8 cellular contexts compared by ENCODE assay signal in the genomic region with DNA sequence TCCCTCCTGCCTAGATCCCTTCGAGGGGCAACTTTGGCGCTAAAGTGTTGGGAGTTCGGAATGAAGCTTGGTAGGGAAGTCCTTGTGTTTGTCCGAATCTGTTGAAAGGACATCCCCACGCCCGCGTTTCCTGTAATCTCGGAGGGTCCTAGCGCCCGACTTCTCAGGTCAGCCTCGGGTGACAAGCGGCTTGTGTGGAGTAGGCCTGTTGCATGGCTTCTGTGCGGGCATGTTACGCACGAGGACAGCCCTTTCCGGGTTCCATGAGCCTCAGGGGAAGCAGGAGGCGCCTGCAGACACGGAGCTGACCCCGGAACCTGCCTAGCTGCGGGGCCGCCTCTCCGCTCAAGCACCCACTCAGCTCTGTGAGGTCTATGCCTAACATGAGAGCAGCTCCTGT. TPM values are rescaled to one million over a fixed set of nuclear protein-coding genes. Genes with fewer than 3 reads are reported as not detected.
DNase-seq lines count a peak whose midpoint lies in the region; ATAC-seq and TF ChIP-seq lines count a peak whose summit lies in the region.

No MANE protein-coding gene starts in this region.

- peaks cover 9% of the 10 kb centered on the region for H3K23me2 ChIP-seq in H9 (ENCODE audit: insufficient read length, low read depth, low read length, poor library complexity, severe bottlenecking)

- no peak overlapping the region for H2BK20ac ChIP-seq in H9 (ENCODE audit: low read depth, low read length, poor library complexity, severe bottlenecking)

- H2BK5ac ChIP-seq in H9 (ENCODE audit: insufficient read length, low read length) = no peak overlapping the region

- ATAC-seq in HG03095 (IDR thresholded peaks at IDR 0.05; ENCODE audit: unreplicated experiment) (no peak), HG02642 (IDR thresholded peaks at IDR 0.05; ENCODE audit: poor library complexity, unreplicated experiment) (no peak), left lobe of liver (no peak)

- no peak overlapping the region for H3K27ac ChIP-seq in H9 (ENCODE audit: insufficient read length, low read depth, low read length)
- peak overlapping the region; percentile 98 for H3K27ac ChIP-seq in hepatocyte
- H3K27ac ChIP-seq in spleen = peak overlapping the region; percentile 85 to 95 (median 90)

- H3K79me2 ChIP-seq in H9 (ENCODE audit: insufficient read depth, low read length) (no peaks in the 10 kb centered on the region), hepatocyte (peaks cover 72% of the 10 kb centered on the region)

- no peak overlapping the region for H3K9ac ChIP-seq in H9 (ENCODE audit: extremely low read depth, insufficient read length, low read length)

- H3K27ac Mint-ChIP-seq in H9 = no peak overlapping the region
- peak overlapping the region; percentile 93 for H3K27ac Mint-ChIP-seq in activated T-helper 1 cell treated with anti-CD3 and anti-CD28 coated beads, Interleukin-12 subunit alpha, Interleukin-12 subunit beta, Interleukin-2, Interleukin-4 antibody, amounts not matched to agents 30 ng/mL and 10 ng/mL and 1 ng/mL, durations not matched to agents 14 hours and 24 hours and 36 hours

- H3K4me3 Mint-ChIP-seq in H9 = no peak overlapping the region
- peak overlapping the region; percentile 37 for H3K4me3 Mint-ChIP-seq in activated T-helper 1 cell treated with anti-CD3 and anti-CD28 coated beads, Interleukin-12 subunit alpha, Interleukin-12 subunit beta, Interleukin-2, Interleukin-4 antibody, amounts not matched to agents 30 ng/mL and 10 ng/mL and 1 ng/mL, durations not matched to agents 14 hours and 24 hours and 36 hours

- WGBS in H9 (ENCODE audit: extremely low coverage, insufficient read length, low lambda C conversion rate) = no CpG with 5 or more reads among the region's 22 CpGs
- 95% methylated on average over 22 of the region's 22 CpGs for WGBS in hepatocyte (ENCODE audit: low lambda C conversion rate, missing lambda C conversion rate)
- WGBS in spleen, 5 donors = 72 to 85% (median 79%) methylated on average over 22 of the region's 22 CpGs

- H3K23ac ChIP-seq in H9 (ENCODE audit: insufficient read length, low read depth, low read length) = no peak overlapping the region

- no peak overlapping the region for H3T11ph ChIP-seq in H9 (ENCODE audit: low read length)

- TF ChIP-seq POLR2A in spleen (IDR thresholded peaks at IDR 0.05) = no peak

- peaks cover 12 to 17% of the 10 kb centered on the region in 2 experiments for H3K4me1 Mint-ChIP-seq in H9
- H3K4me1 Mint-ChIP-seq in activated T-helper 1 cell treated with anti-CD3 and anti-CD28 coated beads, Interleukin-12 subunit alpha, Interleukin-12 subunit beta, Interleukin-2, Interleukin-4 antibody, amounts not matched to agents 30 ng/mL and 10 ng/mL and 1 ng/mL, durations not matched to agents 14 hours and 24 hours and 36 hours (ENCODE audit: low read depth) = peaks cover 58% of the 10 kb centered on the region

- H3K27me3 ChIP-seq in H9 (ENCODE audit: insufficient read depth, low read length) = peaks cover 5% of the 10 kb centered on the region; the same call in 1 of the 2 replicates
- no peaks in the 10 kb centered on the region for H3K27me3 ChIP-seq in hepatocyte
- no peaks in the 10 kb centered on the region for H3K27me3 ChIP-seq in spleen (replicated peaks in 1 of 7)

- H4K5ac ChIP-seq in H9 (ENCODE audit: insufficient read length, low read depth, low read length) = no peak overlapping the region

- H2AFZ ChIP-seq in H9 (ENCODE audit: low read length) = no peak overlapping the region
- H2AFZ ChIP-seq in hepatocyte = no peak overlapping the region

- no peak overlapping the region for H3K18ac ChIP-seq in H9 (ENCODE audit: insufficient read length, low read depth, low read length)

- H3K56ac ChIP-seq in H9 (ENCODE audit: insufficient read length, low read depth, low read length) = no peak overlapping the region

- H2BK120ac ChIP-seq in H9 (ENCODE audit: low read depth, low read length, poor library complexity, severe bottlenecking) = no peak overlapping the region

- no peak overlapping the region for H2AK5ac ChIP-seq in H9 (ENCODE audit: insufficient read length, low read length)

- no peaks in the 10 kb centered on the region for H3K9me2 ChIP-seq in hepatocyte (replicated peaks; ENCODE audit: insufficient read depth)

- H4K8ac ChIP-seq in H9 (replicated peaks; ENCODE audit: insufficient read length, low read depth, low read length) = no peak overlapping the region

- no peaks in the 10 kb centered on the region for H3K9me3 Mint-ChIP-seq in H9
- H3K9me3 Mint-ChIP-seq in activated T-helper 1 cell treated with anti-CD3 and anti-CD28 coated beads, Interleukin-12 subunit alpha, Interleukin-12 subunit beta, Interleukin-2, Interleukin-4 antibody, amounts not matched to agents 30 ng/mL and 10 ng/mL and 1 ng/mL, durations not matched to agents 14 hours and 24 hours and 36 hours = no peaks in the 10 kb centered on the region

- 0 out of 2 replicates have a peak overlapping the region, but pooled peaks have one; percentile 22 for H3K14ac ChIP-seq in H9 (ENCODE audit: insufficient read depth, low read length)

- H3K9me3 ChIP-seq in H9 (ENCODE audit: control insufficient read depth, low read depth, low read length) (no peaks in the 10 kb centered on the region), hepatocyte (ENCODE audit: low read depth) (no peaks in the 10 kb centered on the region), spleen (no peaks in the 10 kb centered on the region)

- H3K4me2 ChIP-seq in H9 (ENCODE audit: insufficient read depth, insufficient read length, low read length) (no peak overlapping the region), hepatocyte (peak overlapping the region; percentile 69)

- H2BK15ac ChIP-seq in H9 (ENCODE audit: low read depth, low read length) = no peak overlapping the region

- H4K91ac ChIP-seq in H9 (ENCODE audit: insufficient read length, low read depth, low read length) = no peak overlapping the region

- intact Hi-C loops in activated T-helper 1 cell treated with anti-CD3 and anti-CD28 coated beads, Interleukin-12 subunit alpha, Interleukin-12 subunit beta, Interleukin-2, Interleukin-4 antibody, amounts not matched to agents 30 ng/mL and 10 ng/mL and 1 ng/mL, durations not matched to agents 14 hours and 24 hours and 36 hours (cut with micrococcal nuclease) = no loop called here
- intact Hi-C loops in spleen (cut with DNase I; ENCODE audit: low total_unique reads) = no loop called here

- H2BK12ac ChIP-seq in H9 (ENCODE audit: insufficient read length, low read depth, low read length) = no peak overlapping the region

- no peak for DNase-seq in H9
- DNase-seq in activated T-helper 1 cell treated with anti-CD3 and anti-CD28 coated beads, Interleukin-12 subunit alpha, Interleukin-12 subunit beta, Interleukin-2, Interleukin-4 antibody, amounts not matched to agents 30 ng/mL and 10 ng/mL and 1 ng/mL, durations not matched to agents 14 hours and 24 hours and 36 hours (ENCODE audit: low spot score) = no peak
- DNase-seq in hepatocyte (ENCODE audit: low spot score) = no peak
- no peak for DNase-seq in spleen
- no peak for DNase-seq in cortex of kidney (lab: John Stamatoyannopoulos, UW)
- DNase-seq in left lobe of liver (ENCODE audit: low spot score) = no peak

- TF ChIP-seq CTCF in H9 (conservative IDR thresholded peaks at IDR 0.05) = no peak
- TF ChIP-seq CTCF in hepatocyte (IDR thresholded peaks at IDR 0.05; ENCODE audit: poor library complexity) = no peak
- TF ChIP-seq CTCF in spleen (IDR thresholded peaks at IDR 0.05 in 8 of 11, conservative IDR thresholded peaks at IDR 0.05 in 3 of 11) = no peak

- H3K36me3 Mint-ChIP-seq in H9 (ENCODE audit: insufficient read depth in 1 of 3, low read depth in 3 of 3) = peaks cover 16 to 27% (median 26%) of the 10 kb centered on the region in 3 experiments
- H3K36me3 Mint-ChIP-seq in activated T-helper 1 cell treated with anti-CD3 and anti-CD28 coated beads, Interleukin-12 subunit alpha, Interleukin-12 subunit beta, Interleukin-2, Interleukin-4 antibody, amounts not matched to agents 30 ng/mL and 10 ng/mL and 1 ng/mL, durations not matched to agents 14 hours and 24 hours and 36 hours (ENCODE audit: low read depth) = peaks cover 27% of the 10 kb centered on the region

- H3K4ac ChIP-seq in H9 (ENCODE audit: low read depth, low read length) = no peak overlapping the region

- H3K4me1 ChIP-seq in H9 (ENCODE audit: insufficient read depth, low read length) (no peaks in the 10 kb centered on the region; the same call in 1 of the 2 replicates), hepatocyte (ENCODE audit: insufficient read depth) (peaks cover 55% of the 10 kb centered on the region), spleen (peaks cover 35 to 69% (median 58%) of the 10 kb centered on the region in 6 donors)

- no peak overlapping the region for H3K4me3 ChIP-seq in hepatocyte
- H3K4me3 ChIP-seq in spleen = peak overlapping the region in 1 of 8 donors; percentile 66

- H3K79me1 ChIP-seq in H9 (ENCODE audit: insufficient read depth, low read depth, low read length, poor library complexity, severe bottlenecking) = no peaks in the 10 kb centered on the region

- no peaks in the 10 kb centered on the region for H4K20me1 ChIP-seq in H9 (ENCODE audit: control insufficient read depth, insufficient read depth, insufficient read length)
- H4K20me1 ChIP-seq in hepatocyte (ENCODE audit: insufficient read depth, poor library complexity, severe bottlenecking) = peaks cover 5% of the 10 kb centered on the region

- peaks cover 45% of the 10 kb centered on the region for H3K27me3 Mint-ChIP-seq in H9 (ENCODE audit: low read depth)
- H3K27me3 Mint-ChIP-seq in activated T-helper 1 cell treated with anti-CD3 and anti-CD28 coated beads, Interleukin-12 subunit alpha, Interleukin-12 subunit beta, Interleukin-2, Interleukin-4 antibody, amounts not matched to agents 30 ng/mL and 10 ng/mL and 1 ng/mL, durations not matched to agents 14 hours and 24 hours and 36 hours (ENCODE audit: insufficient read depth) = no peaks in the 10 kb centered on the region

- H3K36me3 ChIP-seq in hepatocyte (replicated peaks; ENCODE audit: insufficient read depth, low read depth) = no peaks in the 10 kb centered on the region
- peaks cover 0 to 71% (median 17%) of the 10 kb centered on the region in 6 donors for H3K36me3 ChIP-seq in spleen

RNA-seq across cellular contexts. Expression of a gene that starts 28.4 kb away (rescaled TPM):
- total RNA-seq in H9 (2021) (38.3 and 39.2 TPM in 2 replicates), hepatocyte (30.5 and 33.9 TPM in 2 replicates), spleen (10 to 100 TPM; 39.3 to 72.7 (median 62.8) TPM), left lobe of liver (13.2 TPM)
- total RNA-seq in activated T-helper 1 cell treated with anti-CD3 and anti-CD28 coated beads, Interleukin-12 subunit alpha, Interleukin-12 subunit beta, Interleukin-2, Interleukin-4 antibody, amounts not matched to agents 30 ng/mL and 10 ng/mL and 1 ng/mL, durations not matched to agents 14 hours and 24 hours and 36 hours = 55.9 and 56.8 TPM in 2 replicates
- polyA plus RNA-seq in hepatocyte (60.3 and 76.9 TPM in 2 replicates), spleen (100 to 1,000 TPM in 2 of 3 donors, 10 to 100 TPM in 1; 62.9 to 156 (median 139) TPM)
